In the genomic region with DNA sequence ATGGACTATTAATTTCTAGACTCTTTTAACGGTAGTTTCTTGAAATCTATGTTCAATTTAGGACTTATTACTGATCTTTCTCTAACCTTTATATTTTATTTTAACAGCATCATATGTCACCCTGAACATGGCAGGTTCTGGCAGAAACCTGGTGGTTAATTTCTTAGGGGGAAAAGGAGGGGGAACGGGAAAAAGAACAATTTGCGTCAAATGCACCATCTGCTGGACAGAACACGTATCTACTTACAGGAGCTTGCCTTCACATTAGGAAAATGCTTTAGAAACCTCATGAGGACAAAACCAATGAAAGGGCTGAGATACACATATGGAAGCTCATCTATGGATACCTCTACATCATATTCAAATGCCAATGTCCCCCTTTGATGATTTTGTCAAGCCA, we compare ENCODE assay signal across 8 cellular contexts.
DNase-seq lines count a peak whose midpoint lies in the region; ATAC-seq and FAIRE-seq lines count a peak whose summit lies in the region.

No MANE protein-coding gene starts in this region.

- intact Hi-C loops in left ventricle myocardium superior (cut with micrococcal nuclease), result no loop called here

- no peaks in the 10 kb centered on the region for H3K4me1 ChIP-seq in SJCRH30

- no peak overlapping the region for H3K4me3 ChIP-seq in SJCRH30

- peak; percentile 72 for ATAC-seq in HG03103 (IDR thresholded peaks at IDR 0.05; ENCODE audit: low read depth, unreplicated experiment)
- ATAC-seq in GM21526 (IDR thresholded peaks at IDR 0.05; ENCODE audit: low FRiP score, unreplicated experiment), result no peak
- ATAC-seq in left ventricle myocardium superior, result no peak

- no peak overlapping the region for H3K27ac ChIP-seq in SJCRH30

- no peaks in the 10 kb centered on the region for H3K9me3 ChIP-seq in SJCRH30 (replicated peaks)

- DNase-seq in SJCRH30 (peak; percentile 13 to 58), iPS DF 19.7 (ENCODE audit: low read depth, low spot score) (peak; percentile 20), NCI-H2196 (lab: John Stamatoyannopoulos, UW; ENCODE audit: unreplicated experiment) (no peak), left ventricle myocardium superior (no peak)
- DNase-seq in activated CD4-positive, alpha-beta T cell treated with anti-CD3 and anti-CD28 coated beads for 4 hours, result no peak

- H3K27me3 ChIP-seq in SJCRH30, result no peaks in the 10 kb centered on the region

- no peaks in the 10 kb centered on the region for H3K36me3 ChIP-seq in SJCRH30

- peak; percentile 3 for FAIRE-seq in G401.6 (lab: Jason Lieb, UNC)

Comparison
In these comparisons a context has a peak if more than half of its experiments do, and no peak if none do; other contexts are left out.
1. DNase-seq: peak in SJCRH30 (2 of 2) and iPS DF 19.7 (single experiment); none in activated CD4-positive, alpha-beta T cell treated with anti-CD3 and anti-CD28 coated beads for 4 hours (0 of 2), NCI-H2196 (single experiment) and left ventricle myocardium superior (single experiment).